ENCODE assay signal across 8 cellular contexts in genomic region chr1:202888204-202888506, GRCh38. TPM values are rescaled to one million over a fixed set of nuclear protein-coding genes. Genes with fewer than 3 reads are reported as not detected.
DNase-seq lines count a peak whose midpoint lies in the region; ATAC-seq and FAIRE-seq lines count a peak whose summit lies in the region.

No MANE protein-coding gene starts in this region.

- peak overlapping the region; percentile 78 to 96 (median 90) for H3K4me3 ChIP-seq in subcutaneous abdominal adipose tissue (ENCODE audit: low read depth in 1 of 5, low read length in 5 of 5)

- no peaks in the 10 kb centered on the region for H3K9me3 ChIP-seq in subcutaneous abdominal adipose tissue (ENCODE audit: control insufficient read depth in 5 of 5, low read length in 5 of 5)

- peak overlapping the region; percentile 88 to 93 for H3K27ac Mint-ChIP-seq in activated naive CD4-positive, alpha-beta T cell treated with anti-CD3 and anti-CD28 coated beads, Interleukin-2, amount 50 U/mL, for 72 hours
- peak overlapping the region; percentile 38 to 90 (median 86) for H3K27ac Mint-ChIP-seq in immature natural killer cell

- no peak for FAIRE-seq in HTR-8/SVneo (lab: Jason Lieb, UNC)

- peaks cover 10% of the 10 kb centered on the region for H3K36me3 Mint-ChIP-seq in activated T-cell treated with anti-CD3 and anti-CD28 coated beads, Interleukin-2, amount 50 U/mL, for 4 hours (ENCODE audit: insufficient read depth)
- H3K36me3 Mint-ChIP-seq in activated naive CD4-positive, alpha-beta T cell treated with anti-CD3 and anti-CD28 coated beads, Interleukin-2, amount 50 U/mL, for 72 hours = peaks cover 0 to 12% of the 10 kb centered on the region in 2 donors
- peaks cover 0 to 15% (median 2%) of the 10 kb centered on the region in 3 donors for H3K36me3 Mint-ChIP-seq in immature natural killer cell

- H3K36me3 ChIP-seq in subcutaneous abdominal adipose tissue (ENCODE audit: control insufficient read depth in 5 of 5, insufficient read depth in 5 of 5, low read length in 5 of 5) = peaks cover 18 to 30% (median 19%) of the 10 kb centered on the region in 5 donors

- H3K4me3 Mint-ChIP-seq in activated T-cell treated with anti-CD3 and anti-CD28 coated beads, Interleukin-2, amount 50 U/mL, for 4 hours = peak overlapping the region; percentile 92
- peak overlapping the region; percentile 84 to 90 (median 89) for H3K4me3 Mint-ChIP-seq in immature natural killer cell

- peak overlapping the region; percentile 81 for H3K27ac ChIP-seq in subcutaneous abdominal adipose tissue (ENCODE audit: low read depth, low read length)

- DNase-seq in activated T-cell treated with anti-CD3 and anti-CD28 coated beads, Interleukin-2, amount 50 U/mL, for 4 hours = no peak
- DNase-seq in activated T-cell treated with anti-CD3 and anti-CD28 coated beads for 4 hours (no peak), immature natural killer cell (no peak), HTR-8/SVneo (ENCODE audit: insufficient read length, low spot score) (no peak), DMS114 treated with DMSO at 0.1 percent for 48 hours (lab: John Stamatoyannopoulos, UW; ENCODE audit: unreplicated experiment) (no peak), DMS153 (lab: John Stamatoyannopoulos, UW) (no peak)
- DNase-seq in activated naive CD4-positive, alpha-beta T cell treated with anti-CD3 and anti-CD28 coated beads, Interleukin-2, amount 50 U/mL, for 72 hours (ENCODE audit: low spot score in 2 of 2) = no peak

- H3K4me1 Mint-ChIP-seq in activated T-cell treated with anti-CD3 and anti-CD28 coated beads, Interleukin-2, amount 50 U/mL, for 4 hours (ENCODE audit: low read depth) = peaks cover 19% of the 10 kb centered on the region
- H3K4me1 Mint-ChIP-seq in immature natural killer cell = peaks cover 22 to 46% of the 10 kb centered on the region in 2 donors

- no peak for ATAC-seq in activated T-cell treated with anti-CD3 and anti-CD28 coated beads, Interleukin-2, amount 50 U/mL, for 4 hours
- peak in 1 of 2 donors; percentile 37 for ATAC-seq in activated naive CD4-positive, alpha-beta T cell treated with anti-CD3 and anti-CD28 coated beads, Interleukin-2, amount 50 U/mL, for 72 hours

- no peaks in the 10 kb centered on the region for H3K27me3 ChIP-seq in subcutaneous abdominal adipose tissue (ENCODE audit: control insufficient read depth in 5 of 5, insufficient read depth in 4 of 5, low read length in 5 of 5)

- H3K4me1 ChIP-seq in subcutaneous abdominal adipose tissue (ENCODE audit: control insufficient read depth in 5 of 5, insufficient read depth in 5 of 5, low read length in 5 of 5) = peaks cover 0 to 15% (median 12%) of the 10 kb centered on the region in 5 donors

- H3K9ac ChIP-seq in subcutaneous abdominal adipose tissue (ENCODE audit: low read length in 5 of 5) = peak overlapping the region; percentile 81 to 90 (median 87)

- no peaks in the 10 kb centered on the region for H3K9me3 Mint-ChIP-seq in activated T-cell treated with anti-CD3 and anti-CD28 coated beads, Interleukin-2, amount 50 U/mL, for 4 hours
- no peaks in the 10 kb centered on the region for H3K9me3 Mint-ChIP-seq in activated naive CD4-positive, alpha-beta T cell treated with anti-CD3 and anti-CD28 coated beads, Interleukin-2, amount 50 U/mL, for 72 hours
- no peaks in the 10 kb centered on the region for H3K9me3 Mint-ChIP-seq in immature natural killer cell

- H3K27me3 Mint-ChIP-seq in activated T-cell treated with anti-CD3 and anti-CD28 coated beads, Interleukin-2, amount 50 U/mL, for 4 hours (ENCODE audit: low read depth) = no peaks in the 10 kb centered on the region
- peaks cover 0 to 7% (median 3%) of the 10 kb centered on the region in 3 donors for H3K27me3 Mint-ChIP-seq in immature natural killer cell (ENCODE audit: low read depth in 3 of 3)

RNA-seq across cellular contexts. Expression of gene RABIF, which starts 0.8 kb away (rescaled TPM):
- total RNA-seq in activated T-cell treated with anti-CD3 and anti-CD28 coated beads, Interleukin-2, amount 50 U/mL, for 4 hours = 10 to 100 TPM in 2 of 3 donors, 1 to 10 TPM in 1; 9.7 to 10.3 (median 10.2) TPM
- 1 to 10 TPM; 8.1 to 8.8 TPM for total RNA-seq in activated naive CD4-positive, alpha-beta T cell treated with anti-CD3 and anti-CD28 coated beads, Interleukin-2, amount 50 U/mL, for 72 hours
- 10 to 100 TPM; 24.5 to 35.8 (median 25.3) TPM for polyA plus RNA-seq in immature natural killer cell

RNA-seq across cellular contexts. Expression of gene KLHL12, which starts 38.9 kb away (rescaled TPM):
- total RNA-seq in activated T-cell treated with anti-CD3 and anti-CD28 coated beads, Interleukin-2, amount 50 U/mL, for 4 hours = 10 to 100 TPM; 31.1 to 32.5 (median 32.3) TPM
- 10 to 100 TPM; 31.7 to 36.3 TPM for total RNA-seq in activated naive CD4-positive, alpha-beta T cell treated with anti-CD3 and anti-CD28 coated beads, Interleukin-2, amount 50 U/mL, for 72 hours
- 10 to 100 TPM; 10.7 to 27.7 (median 16.5) TPM for polyA plus RNA-seq in immature natural killer cell
